Comparison of ENCODE assay signal across 13 cellular contexts in genomic region chr12:108696996-108697290, GRCh38. TPM values are rescaled to one million over a fixed set of nuclear protein-coding genes. Genes with fewer than 3 reads are reported as not detected.
A peak's percentile ranks its signal among the peaks of the same experiment; 100 is the strongest.
DNase-seq lines count a peak whose midpoint lies in the region; ATAC-seq and TF ChIP-seq lines count a peak whose summit lies in the region.
"Had no signal": no experiment of that assay in that cellular context is flagged by ENCODE, and none has a peak within 500 bp of the region (broad histone marks: within the 10 kb centered on the region; RNA-seq: fewer than 3 reads in every experiment).

No MANE protein-coding gene starts in this region.

- no peaks in the 10 kb centered on the region for H3K27me3 ChIP-seq in heart left ventricle
- no peaks in the 10 kb centered on the region for H3K27me3 ChIP-seq in breast epithelium
- H3K27me3 ChIP-seq in upper lobe of right lung: no peaks in the 10 kb centered on the region

- TF ChIP-seq CTCF in heart left ventricle (IDR thresholded peaks at IDR 0.05) (no peak), breast epithelium (IDR thresholded peaks at IDR 0.05) (no peak), neural crest cell (conservative IDR thresholded peaks at IDR 0.05) (no peak), upper lobe of right lung (IDR thresholded peaks at IDR 0.05) (no peak)

- no peak for DNase-seq in heart left ventricle
- no peak for DNase-seq in Right ventricle myocardium inferior (ENCODE audit: missing footprints)
- no peak for DNase-seq in breast epithelium (ENCODE audit: low spot score in 2 of 2)
- DNase-seq in neural crest cell (ENCODE audit: low read depth, low spot score): no peak
- no peak for DNase-seq in upper lobe of right lung
- DNase-seq in HuH-7.5 (ENCODE audit: low spot score): no peak
- no peak for DNase-seq in HUDEP-2 (lab: John Stamatoyannopoulos, UW; ENCODE audit: unreplicated experiment in 76 of 76)
- no peak for DNase-seq in dedifferentiated amniotic fluid mesenchymal stem cell (ENCODE audit: extremely low spot score)
- DNase-seq: activated effector memory CD4-positive, alpha-beta T cell treated with Interleukin-2 at 50 U/mL for 16 hours; midbrain; NCI-H1417 treated with DMSO at 0.1 percent for 48 hours had no signal

- peaks cover 10 to 89% (median 71%) of the 10 kb centered on the region in 12 donors for H3K4me1 ChIP-seq in heart left ventricle
- peaks cover 4 to 31% of the 10 kb centered on the region in 2 donors for H3K4me1 ChIP-seq in breast epithelium
- H3K4me1 ChIP-seq in upper lobe of right lung: peaks cover 49% of the 10 kb centered on the region

- H3K4me3 ChIP-seq in heart left ventricle (no peak overlapping the region), breast epithelium (no peak overlapping the region), upper lobe of right lung (no peak overlapping the region)

- peak overlapping the region; percentile 38 for H3K27ac Mint-ChIP-seq in neural crest cell (ENCODE audit: unreplicated experiment)

- H3K36me3 ChIP-seq in heart left ventricle (peaks cover 0 to 51% (median 28%) of the 10 kb centered on the region in 9 donors), breast epithelium (no peaks in the 10 kb centered on the region), upper lobe of right lung (peaks cover 30% of the 10 kb centered on the region)

- H3K27ac ChIP-seq in heart left ventricle: peak overlapping the region in 8 of 12 donors; percentile 30 to 96 (median 52)
- H3K27ac ChIP-seq in breast epithelium: peak overlapping the region; percentile 90 to 95
- peak overlapping the region; percentile 45 for H3K27ac ChIP-seq in upper lobe of right lung

- no peak overlapping the region for H3K4me3 Mint-ChIP-seq in neural crest cell
- H3K4me3 Mint-ChIP-seq: central memory CD8-positive, alpha-beta T cell had no signal

- H3K9me3 ChIP-seq in heart left ventricle (no peaks in the 10 kb centered on the region), breast epithelium (no peaks in the 10 kb centered on the region), upper lobe of right lung (no peaks in the 10 kb centered on the region)

- WGBS in heart left ventricle, 4 donors: 66 to 77% (median 69%) methylated on average over 2 of the region's 2 CpGs

- intact Hi-C loops in heart left ventricle (cut with DNase I) (no loop called here), Right ventricle myocardium inferior (cut with DNase I) (no loop called here), breast epithelium (cut with DNase I; ENCODE audit: low total_unique reads) (no loop called here), upper lobe of right lung (cut with DNase I) (no loop called here)

- no peaks in the 10 kb centered on the region for H3K9me3 Mint-ChIP-seq in neural crest cell
- H3K9me3 Mint-ChIP-seq: central memory CD8-positive, alpha-beta T cell had no signal

- H3K36me3 Mint-ChIP-seq in neural crest cell (ENCODE audit: low read depth): peaks cover 11% of the 10 kb centered on the region

- H3K4me1 Mint-ChIP-seq in neural crest cell: peaks cover 36% of the 10 kb centered on the region

- TF ChIP-seq POLR2A in heart left ventricle (IDR thresholded peaks at IDR 0.05) (no peak), breast epithelium (IDR thresholded peaks at IDR 0.05) (no peak)

- ATAC-seq in heart left ventricle (no peak), Right ventricle myocardium inferior (no peak), upper lobe of right lung (no peak)
- ATAC-seq: HepG2 had no signal

- H3K27me3 Mint-ChIP-seq in neural crest cell (ENCODE audit: low read depth): no peaks in the 10 kb centered on the region
- H3K27me3 Mint-ChIP-seq: central memory CD8-positive, alpha-beta T cell had no signal

RNA-seq across cellular contexts. Expression of gene CORO1C, which starts 34.4 kb away (rescaled TPM):
- 100 to 1,000 TPM in 1 of 9 donors, 10 to 100 TPM in 8; 48.3 to 119 (median 68.5) TPM for total RNA-seq in heart left ventricle
- polyA plus RNA-seq in heart left ventricle: 10 to 100 TPM; 18.3 to 55.2 TPM
- total RNA-seq in Right ventricle myocardium inferior: 76.4 TPM
- total RNA-seq in breast epithelium: 100 to 1,000 TPM; 121 to 155 (median 149) TPM
- total RNA-seq in neural crest cell: 171 and 175 TPM in 2 replicates
- 257 TPM for total RNA-seq in upper lobe of right lung
